21 cellular contexts compared by ENCODE assay signal in genomic region chr17:52148969-52149351, GRCh38. TPM values are rescaled to one million over a fixed set of nuclear protein-coding genes. Genes with fewer than 3 reads are reported as not detected.
DNase-seq lines count a peak whose midpoint lies in the region; ATAC-seq and TF ChIP-seq lines count a peak whose summit lies in the region.
"Had no signal": no experiment of that assay in that cellular context is flagged by ENCODE, and none has a peak within 500 bp of the region (broad histone marks: within the 10 kb centered on the region; RNA-seq: fewer than 3 reads in every experiment).

No MANE protein-coding gene starts in this region.

- H3K9ac ChIP-seq in mammary epithelial cell (ENCODE audit: insufficient read depth, low read length): no peak overlapping the region

- H3K4me2 ChIP-seq in mammary epithelial cell (ENCODE audit: insufficient read depth, low read depth, low read length): peak overlapping the region; percentile 37

- H3K9me3 ChIP-seq in mammary epithelial cell (replicated peaks; ENCODE audit: insufficient read depth, low read length): no peaks in the 10 kb centered on the region
- H3K9me3 ChIP-seq in left lung: no peaks in the 10 kb centered on the region
- H3K9me3 ChIP-seq: Caco-2, psoas muscle, spleen, thyroid gland had no signal

- dilution Hi-C loops in mammary epithelial cell (cut with HindIII; ENCODE audit: low sequenced_read_pairs): no loop called here

- H3K27ac ChIP-seq in mammary epithelial cell (ENCODE audit: insufficient read depth, low read depth, low read length) (peak overlapping the region; percentile 92), left lung (no peak overlapping the region)
- H3K27ac ChIP-seq: psoas muscle, spleen had no signal

- no peaks in the 10 kb centered on the region for H3K79me2 ChIP-seq in mammary epithelial cell (ENCODE audit: insufficient read depth, low read length)

- H2AFZ ChIP-seq in mammary epithelial cell (ENCODE audit: low read depth, low read length): peak overlapping the region; percentile 17

- ATAC-seq in left lung (peak; percentile 65), left colon (no peak), HG03354 (IDR thresholded peaks at IDR 0.05; ENCODE audit: poor library complexity, severe bottlenecking, unreplicated experiment) (no peak), HG02798 (IDR thresholded peaks at IDR 0.05; ENCODE audit: poor library complexity, unreplicated experiment) (no peak), HG02981 (IDR thresholded peaks at IDR 0.05; ENCODE audit: unreplicated experiment) (no peak)
- ATAC-seq: psoas muscle; stimulated activated memory B cell treated with anti-CD40 and anti-IgM and Interleukin-4, amounts not matched to agents 10 μg/mL and 1 μg/mL and 100 μg/mL, for 72 hours had no signal

- H4K20me1 ChIP-seq in mammary epithelial cell (ENCODE audit: insufficient read depth, low read length): no peaks in the 10 kb centered on the region

- CTCF ChIA-PET in mammary epithelial cell (lab: Charles Lee; ENCODE audit: low non-redundant PET): no interaction called here

- in situ Hi-C loops in G401 (cut with HindIII; ENCODE audit: low sequenced_read_pairs): no loop called here
- in situ Hi-C loops in mammary epithelial cell (cut with MboI; ENCODE audit: low sequenced_read_pairs in 2 of 2): no loop called here

- H3K4me3 ChIP-seq in mammary epithelial cell (replicated peaks in 1 of 3; ENCODE audit: insufficient read depth in 1 of 3, low read depth in 2 of 3, low read length in 3 of 3) (no peak overlapping the region), left lung (no peak overlapping the region)
- H3K4me3 ChIP-seq: psoas muscle, spleen, thyroid gland had no signal

- DNase-seq in G401 (ENCODE audit: low spot score) (peak; percentile 97), NCI-H2196 (lab: John Stamatoyannopoulos, UW; ENCODE audit: unreplicated experiment) (peak; percentile 77), mammary epithelial cell (peak; percentile 81), left lung (no peak), left colon (no peak)
- DNase-seq: activated T-cell treated with anti-CD3 and anti-CD28 coated beads, Interleukin-2, amount 50 U/mL, for 24 hours; Caco-2; endodermal cell; IMR-90; naive B cell; NCI-H226; psoas muscle; spleen had no signal

- H3K36me3 ChIP-seq in mammary epithelial cell (ENCODE audit: insufficient read depth, low read length) (no peaks in the 10 kb centered on the region), left lung (no peaks in the 10 kb centered on the region)
- H3K36me3 ChIP-seq: spleen, thyroid gland had no signal

- BruUV-seq in mammary epithelial cell (replicated peaks; lab: Mats Ljungman, UMichigan): no TSS peak

- TF ChIP-seq CTCF in mammary epithelial cell (conservative IDR thresholded peaks at IDR 0.05 in 1 of 2, IDR thresholded peaks at IDR 0.05 in 1 of 2; ENCODE audit: extremely low read depth in 1 of 2, insufficient read depth in 1 of 2, low read depth in 1 of 2, low read length in 2 of 2): no peak
- TF ChIP-seq CTCF in left lung (IDR thresholded peaks at IDR 0.05): no peak

- 0% methylated on average over 1 of the region's 1 CpG for WGBS in mammary epithelial cell (ENCODE audit: low coverage, missing lambda C conversion rate)

- H3K4me1 ChIP-seq in mammary epithelial cell (ENCODE audit: insufficient read depth, low read length) (peaks cover 51% of the 10 kb centered on the region), left lung (no peaks in the 10 kb centered on the region)
- H3K4me1 ChIP-seq: Caco-2, psoas muscle, spleen, thyroid gland had no signal

- H3K27me3 ChIP-seq in mammary epithelial cell (ENCODE audit: insufficient read depth, low read length): no peaks in the 10 kb centered on the region
- no peaks in the 10 kb centered on the region for H3K27me3 ChIP-seq in left lung
- H3K27me3 ChIP-seq: spleen, thyroid gland had no signal

- intact Hi-C loops in mammary epithelial cell (cut with micrococcal nuclease) (no loop called here), left lung (cut with DNase I) (no loop called here), left colon (cut with DNase I, micrococcal nuclease) (no loop called here)

RNA-seq across cellular contexts. Expression of gene CA10, which starts 9.6 kb away (rescaled TPM):
- total RNA-seq in G401 (2014; rRNA removed; shearing (Covaris generic)): not detected in 2 replicates
- total RNA-seq in mammary epithelial cell: under 1 TPM in 1 of 2 donors, not detected in 1; 0.85 TPM
- polyA plus RNA-seq in mammary epithelial cell: 0.31 TPM
- polyA minus RNA-seq in mammary epithelial cell: not detected
- total RNA-seq in left lung: not detected
- not detected for total RNA-seq in left colon
- total RNA-seq: activated naive CD4-positive, alpha-beta T cell treated with anti-CD3 and anti-CD28 coated beads, Interleukin-2, amount 50 U/mL, for 72 hours; Caco-2; fibroblast of villous mesenchyme; IMR-90; lower leg skin; psoas muscle; thyroid gland had no signal
- polyA plus RNA-seq: IMR-90 had no signal

Comparison
In these comparisons a context has a peak if more than half of its experiments do, and no peak if none do; other contexts are left out.
1. DNase-seq: peak in G401 (single experiment), NCI-H2196 (single experiment) and mammary epithelial cell (single experiment); none in left lung (0 of 2) and left colon (0 of 2).